In the genomic region with DNA sequence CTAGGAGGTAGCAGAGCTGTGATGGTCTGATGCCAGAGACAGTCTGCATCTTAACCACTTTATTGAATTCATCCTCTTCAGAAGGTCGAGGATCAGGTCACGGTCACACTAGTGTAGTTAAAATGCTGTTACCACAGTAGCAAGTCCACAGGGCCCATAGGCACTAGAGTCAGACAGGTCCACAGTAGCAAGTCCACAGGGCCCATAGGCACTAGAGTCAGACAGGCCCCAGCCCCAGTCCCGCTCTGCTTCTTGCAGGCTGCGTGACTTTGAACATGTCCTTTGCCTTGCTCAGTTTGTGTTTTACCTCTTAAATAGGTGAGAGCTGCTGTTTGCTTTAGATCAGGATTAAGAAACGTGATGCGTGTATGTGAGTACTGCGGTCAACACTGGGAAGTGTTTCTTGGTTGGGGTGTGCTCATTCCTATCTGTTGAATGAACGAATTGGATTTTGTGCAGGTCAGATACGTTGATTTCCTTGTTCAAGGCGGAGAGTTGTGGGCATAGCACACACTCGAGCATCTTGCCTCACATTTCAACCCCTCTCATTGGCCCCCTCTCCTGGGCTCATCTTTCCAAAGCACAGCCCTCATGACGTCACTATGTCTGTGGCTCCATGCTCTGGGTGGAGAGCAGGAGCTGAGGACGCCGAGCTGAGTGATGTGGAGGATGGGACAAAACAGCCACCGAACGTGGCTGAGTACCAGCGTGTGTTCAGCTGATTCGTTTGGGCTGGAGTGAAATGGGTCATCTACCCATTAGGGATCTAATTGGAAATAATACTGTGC, we compare ENCODE assay signal across 14 cellular contexts.
"Had no signal": no experiment of that assay in that cellular context is flagged by ENCODE, and none has a peak within 500 bp of the region (broad histone marks: within the 10 kb centered on the region; RNA-seq: fewer than 3 reads in every experiment).

No MANE protein-coding gene starts in this region.

- H3K4me1 ChIP-seq: adrenal gland, parathyroid adenoma had no signal

- H3K36me3 ChIP-seq: adrenal gland had no signal

- H3K27me3 ChIP-seq: adrenal gland, dorsolateral prefrontal cortex had no signal

- H3K9ac ChIP-seq: parathyroid adenoma had no signal

- H3K9me3 ChIP-seq: adrenal gland had no signal

- H3K27ac ChIP-seq: adrenal gland, dorsolateral prefrontal cortex, parathyroid adenoma had no signal

- DNase-seq: activated B cell treated with CpG ODN at 0.5 μM for 24 hours; activated CD4-positive, alpha-beta T cell treated with anti-CD3 and anti-CD28 coated beads for 48 hours; activated CD8-positive, alpha-beta memory T cell treated with anti-CD3 and anti-CD28 coated beads, Interleukin-2, amount 50 U/mL, for 4 hours; activated CD8-positive, alpha-beta T cell treated with anti-CD3 and anti-CD28 coated beads, Interleukin-2, amount 10 ng/mL, durations not matched to agents 7 days and 5 days; activated effector memory CD4-positive, alpha-beta T cell treated with anti-CD3 and anti-CD28 coated beads, Interleukin-2, amount 50 U/mL, for 16 hours; activated T-cell treated with anti-CD3 and anti-CD28 coated beads, Interleukin-2, amount 50 U/mL, for 48 hours; dorsolateral prefrontal cortex; left colon; T-helper 2 cell had no signal

- H3K79me2 ChIP-seq: parathyroid adenoma had no signal

- ATAC-seq: activated CD8-positive, alpha-beta T cell treated with anti-CD3 and anti-CD28 coated beads, Interleukin-2, amount 10 ng/mL, durations not matched to agents 7 days and 5 days; esophagus mucosa; left colon; stimulated activated effector memory CD8-positive, alpha-beta T cell treated with anti-CD3 and anti-CD28 coated beads, Interleukin-12 subunit alpha, Interleukin-12 subunit beta, amount 100 ng/mL, for 72 hours had no signal

- H3K4me3 ChIP-seq: adrenal gland, dorsolateral prefrontal cortex, lung had no signal

- H2AFZ ChIP-seq: parathyroid adenoma had no signal
